13 cellular contexts compared by ENCODE assay signal in the genomic region with DNA sequence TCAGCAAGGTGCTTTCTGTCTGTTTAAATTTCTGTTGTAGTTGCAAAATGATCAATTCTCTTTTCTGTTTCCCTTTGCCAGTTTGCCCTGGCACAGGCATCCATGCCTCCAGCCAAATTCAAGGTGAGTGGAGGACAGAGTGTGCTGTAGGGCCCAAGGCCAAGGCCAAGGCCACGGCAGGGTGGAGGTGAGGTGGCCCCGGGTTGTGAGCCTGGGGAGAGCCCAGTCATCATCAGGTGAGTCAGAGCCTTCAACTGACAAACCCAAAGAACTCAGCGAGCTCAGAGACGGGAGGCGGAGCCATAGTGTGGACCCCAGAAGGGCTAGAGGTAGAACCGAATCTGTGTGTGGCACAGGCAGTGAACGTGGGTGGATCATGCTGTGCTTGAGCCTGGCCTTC.
"Had no signal": no experiment of that assay in that cellular context is flagged by ENCODE, and none has a peak within 500 bp of the region (broad histone marks: within the 10 kb centered on the region; RNA-seq: fewer than 3 reads in every experiment).

No MANE protein-coding gene starts in this region.

- H3K36me3 Mint-ChIP-seq: neural progenitor cell had no signal

- H3K4me3 Mint-ChIP-seq: neural progenitor cell had no signal

- H2AFZ ChIP-seq: neural progenitor cell, parathyroid adenoma had no signal

- ATAC-seq: foreskin keratinocyte had no signal

- H3K4me2 ChIP-seq: neural progenitor cell had no signal

- H3K79me2 ChIP-seq: parathyroid adenoma had no signal

- H3K36me3 ChIP-seq: brain microvascular endothelial cell, left lung, neural progenitor cell, transverse colon had no signal

- H3K4me1 Mint-ChIP-seq: neural progenitor cell had no signal

- H3K9ac ChIP-seq: neural progenitor cell, parathyroid adenoma had no signal

- H3K9me3 Mint-ChIP-seq: neural progenitor cell had no signal

- H3K27me3 ChIP-seq: brain microvascular endothelial cell, neural progenitor cell, transverse colon had no signal

- H3K27ac ChIP-seq: brain microvascular endothelial cell, foreskin keratinocyte, left lung, neural progenitor cell, parathyroid adenoma, skin epidermis, transverse colon had no signal

- DNase-seq: activated CD4-positive, alpha-beta T cell treated with anti-CD3 and anti-CD28 coated beads, Interleukin-2, amount 50 U/mL, for 1 hour; activated naive CD4-positive, alpha-beta T cell treated with anti-CD3 and anti-CD28 coated beads, Interleukin-2, amount 50 U/mL, for 16 hours; activated T-cell treated with anti-CD3 and anti-CD28 coated beads, Interleukin-2, amount 50 U/mL, for 1 hour; amygdala; brain microvascular endothelial cell; foreskin keratinocyte; left lung; substantia nigra; transverse colon had no signal

- H3K4me3 ChIP-seq: left lung, neural progenitor cell, skin epidermis, transverse colon had no signal

- H3K9me3 ChIP-seq: left lung, transverse colon had no signal

- H3K27ac Mint-ChIP-seq: neural progenitor cell had no signal

- FAIRE-seq: islet of Langerhans had no signal

- H3K4me1 ChIP-seq: foreskin keratinocyte, left lung, parathyroid adenoma had no signal
